In genomic region chr10:18340496-18341051, GRCh38 we compare ENCODE assay signal across 11 cellular contexts.
DNase-seq lines count a peak whose midpoint lies in the region; ATAC-seq and TF ChIP-seq lines count a peak whose summit lies in the region.
"Had no signal": no experiment of that assay in that cellular context is flagged by ENCODE, and none has a peak within 500 bp of the region (broad histone marks: within the 10 kb centered on the region; RNA-seq: fewer than 3 reads in every experiment).

No MANE protein-coding gene starts in this region.

- no peak for TF ChIP-seq CTCF in fibroblast of villous mesenchyme (IDR thresholded peaks at IDR 0.05; ENCODE audit: insufficient read depth, low read depth, low read length)
- TF ChIP-seq CTCF in mucosa of descending colon (IDR thresholded peaks at IDR 0.05): no peak
- TF ChIP-seq CTCF in tibial nerve (IDR thresholded peaks at IDR 0.05): no peak

- H3K4me1 ChIP-seq in mucosa of descending colon (ENCODE audit: low read depth) (no peaks in the 10 kb centered on the region), tibial nerve (no peaks in the 10 kb centered on the region)
- no peaks in the 10 kb centered on the region for H3K4me1 ChIP-seq in effector memory CD4-positive, alpha-beta T cell (ENCODE audit: control insufficient read depth, insufficient read depth, low read length, poor library complexity, severe bottlenecking)

- no peaks in the 10 kb centered on the region for H3K36me3 ChIP-seq in mucosa of descending colon (ENCODE audit: low read depth)
- H3K36me3 ChIP-seq in tibial nerve: no peaks in the 10 kb centered on the region
- H3K36me3 ChIP-seq in effector memory CD4-positive, alpha-beta T cell (ENCODE audit: control insufficient read depth, insufficient read depth, low read length): no peaks in the 10 kb centered on the region

- in situ Hi-C loops in SK-MEL-5 (cut with HindIII; ENCODE audit: low pct_unique_long_range_greater_than_20kb, low sequenced_read_pairs): no loop called here

- no peak overlapping the region for H3K27ac ChIP-seq in tibial nerve
- H3K27ac ChIP-seq in effector memory CD4-positive, alpha-beta T cell (ENCODE audit: insufficient read depth, low read length, poor library complexity, severe bottlenecking): no peak overlapping the region
- H3K27ac ChIP-seq: PC-9 had no signal

- TF ChIP-seq EP300 in tibial nerve (IDR thresholded peaks at IDR 0.05): no peak

- ATAC-seq in mucosa of descending colon (peak; percentile 29), GM18520 (IDR thresholded peaks at IDR 0.05; ENCODE audit: unreplicated experiment) (no peak)

- no peaks in the 10 kb centered on the region for H3K27me3 ChIP-seq in tibial nerve
- no peaks in the 10 kb centered on the region for H3K27me3 ChIP-seq in effector memory CD4-positive, alpha-beta T cell (replicated peaks; ENCODE audit: control insufficient read depth, insufficient read depth, low read length, poor library complexity, severe bottlenecking)

- intact Hi-C loops in mucosa of descending colon (cut with DNase I, micrococcal nuclease) (no loop called here), posterior vena cava (cut with DNase I) (no loop called here)

- H3K4me3 ChIP-seq in fibroblast of villous mesenchyme (ENCODE audit: low read depth, low read length) (peak overlapping the region; percentile 31), mucosa of descending colon (no peak overlapping the region), tibial nerve (peak overlapping the region in 3 of 4 donors; percentile 19 to 44 (median 30))
- no peak overlapping the region for H3K4me3 ChIP-seq in effector memory CD4-positive, alpha-beta T cell (ENCODE audit: insufficient read depth, low read depth, low read length, poor library complexity, severe bottlenecking)
- H3K4me3 ChIP-seq: PC-9 had no signal

- 14 to 23% methylated on average over 13 of the region's 13 CpGs for WGBS in tibial nerve, 2 donors

- no peak for TF ChIP-seq POLR2A in tibial nerve (IDR thresholded peaks at IDR 0.05)

- DNase-seq in SK-MEL-5 (ENCODE audit: low read depth, low spot score) (peak; percentile 1), fibroblast of villous mesenchyme (ENCODE audit: low read depth) (no peak), mucosa of descending colon (no peak), tibial nerve (ENCODE audit: low spot score in 2 of 2) (no peak), posterior vena cava (ENCODE audit: low spot score) (no peak)
- DNase-seq in effector memory CD4-positive, alpha-beta T cell: no peak
- DNase-seq in activated CD8-positive, alpha-beta memory T cell treated with anti-CD3 and anti-CD28 coated beads for 24 hours: no peak
- DNase-seq: activated CD4-positive, alpha-beta T cell treated with anti-CD3 and anti-CD28 coated beads, Interleukin-2, amount 50 U/mL, for 48 hours; MV-4-11; PC-9 had no signal

- H3K9me3 ChIP-seq in mucosa of descending colon (no peaks in the 10 kb centered on the region), tibial nerve (no peaks in the 10 kb centered on the region)
- no peaks in the 10 kb centered on the region for H3K9me3 ChIP-seq in effector memory CD4-positive, alpha-beta T cell (ENCODE audit: control insufficient read depth, low read length)

Comparison
In these comparisons a context has a peak if more than half of its experiments do, and no peak if none do; other contexts are left out.
1. H3K4me3 ChIP-seq: peak in fibroblast of villous mesenchyme (single experiment) and tibial nerve (3 of 4); none in mucosa of descending colon (single experiment) and effector memory CD4-positive, alpha-beta T cell (single experiment).